In genomic region chr9:35812025-35812602, GRCh38 we compare ENCODE assay signal across 1 cellular context.
TF ChIP-seq lines count a peak whose summit lies in the region.

SPAG8 (minus strand) TSS chr9:35812262; CDS start chr9:35812147, 115 bp downstream.

TF ChIP-seq in HEK293, 187 proteins besides CTCF, POLR2A, EP300 and RAD21 (continued from another document and continues in another):
- TF ChIP-seq, protein P1, sequence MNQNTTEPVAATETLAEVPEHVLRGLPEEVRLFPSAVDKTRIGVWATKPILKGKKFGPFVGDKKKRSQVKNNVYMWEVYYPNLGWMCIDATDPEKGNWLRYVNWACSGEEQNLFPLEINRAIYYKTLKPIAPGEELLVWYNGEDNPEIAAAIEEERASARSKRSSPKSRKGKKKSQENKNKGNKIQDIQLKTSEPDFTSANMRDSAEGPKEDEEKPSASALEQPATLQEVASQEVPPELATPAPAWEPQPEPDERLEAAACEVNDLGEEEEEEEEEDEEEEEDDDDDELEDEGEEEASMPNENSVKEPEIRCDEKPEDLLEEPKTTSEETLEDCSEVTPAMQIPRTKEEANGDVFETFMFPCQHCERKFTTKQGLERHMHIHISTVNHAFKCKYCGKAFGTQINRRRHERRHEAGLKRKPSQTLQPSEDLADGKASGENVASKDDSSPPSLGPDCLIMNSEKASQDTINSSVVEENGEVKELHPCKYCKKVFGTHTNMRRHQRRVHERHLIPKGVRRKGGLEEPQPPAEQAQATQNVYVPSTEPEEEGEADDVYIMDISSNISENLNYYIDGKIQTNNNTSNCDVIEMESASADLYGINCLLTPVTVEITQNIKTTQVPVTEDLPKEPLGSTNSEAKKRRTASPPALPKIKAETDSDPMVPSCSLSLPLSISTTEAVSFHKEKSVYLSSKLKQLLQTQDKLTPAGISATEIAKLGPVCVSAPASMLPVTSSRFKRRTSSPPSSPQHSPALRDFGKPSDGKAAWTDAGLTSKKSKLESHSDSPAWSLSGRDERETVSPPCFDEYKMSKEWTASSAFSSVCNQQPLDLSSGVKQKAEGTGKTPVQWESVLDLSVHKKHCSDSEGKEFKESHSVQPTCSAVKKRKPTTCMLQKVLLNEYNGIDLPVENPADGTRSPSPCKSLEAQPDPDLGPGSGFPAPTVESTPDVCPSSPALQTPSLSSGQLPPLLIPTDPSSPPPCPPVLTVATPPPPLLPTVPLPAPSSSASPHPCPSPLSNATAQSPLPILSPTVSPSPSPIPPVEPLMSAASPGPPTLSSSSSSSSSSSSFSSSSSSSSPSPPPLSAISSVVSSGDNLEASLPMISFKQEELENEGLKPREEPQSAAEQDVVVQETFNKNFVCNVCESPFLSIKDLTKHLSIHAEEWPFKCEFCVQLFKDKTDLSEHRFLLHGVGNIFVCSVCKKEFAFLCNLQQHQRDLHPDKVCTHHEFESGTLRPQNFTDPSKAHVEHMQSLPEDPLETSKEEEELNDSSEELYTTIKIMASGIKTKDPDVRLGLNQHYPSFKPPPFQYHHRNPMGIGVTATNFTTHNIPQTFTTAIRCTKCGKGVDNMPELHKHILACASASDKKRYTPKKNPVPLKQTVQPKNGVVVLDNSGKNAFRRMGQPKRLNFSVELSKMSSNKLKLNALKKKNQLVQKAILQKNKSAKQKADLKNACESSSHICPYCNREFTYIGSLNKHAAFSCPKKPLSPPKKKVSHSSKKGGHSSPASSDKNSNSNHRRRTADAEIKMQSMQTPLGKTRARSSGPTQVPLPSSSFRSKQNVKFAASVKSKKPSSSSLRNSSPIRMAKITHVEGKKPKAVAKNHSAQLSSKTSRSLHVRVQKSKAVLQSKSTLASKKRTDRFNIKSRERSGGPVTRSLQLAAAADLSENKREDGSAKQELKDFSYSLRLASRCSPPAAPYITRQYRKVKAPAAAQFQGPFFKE (tag by site-specific recombination; IDR thresholded peaks at IDR 0.05; ENCODE audit: borderline replicate concordance), result no peak
- no peak for TF ChIP-seq ZBTB7A (tag by site-specific recombination; IDR thresholded peaks at IDR 0.05; ENCODE audit: low read depth)
- TF ChIP-seq ZNF624 (tag by site-specific recombination; IDR thresholded peaks at IDR 0.05), result no peak
- no peak for TF ChIP-seq SETDB1 (IDR thresholded peaks at IDR 0.05; ENCODE audit: insufficient read length, low read length)
- TF ChIP-seq PBX3 (CRISPR knock-in tag; IDR thresholded peaks at IDR 0.05), result no peak
- TF ChIP-seq ZSCAN30 (tag by site-specific recombination; IDR thresholded peaks at IDR 0.05), result peak; percentile 64
- TF ChIP-seq SP2 (tag by site-specific recombination; IDR thresholded peaks at IDR 0.05), result peak; percentile 78
- TF ChIP-seq ZNF394 (tag by site-specific recombination; IDR thresholded peaks at IDR 0.05; ENCODE audit: borderline replicate concordance), result 0 out of 2 replicates have a peak, but pooled peaks have one; percentile 22
- no peak for TF ChIP-seq ZBTB49 (tag by site-specific recombination; IDR thresholded peaks at IDR 0.05; ENCODE audit: low read depth)
- no peak for TF ChIP-seq ZNF473 (tag by site-specific recombination; IDR thresholded peaks at IDR 0.05)
- TF ChIP-seq ZNF169 (tag by site-specific recombination; IDR thresholded peaks at IDR 0.05), result no peak
- no peak for TF ChIP-seq ZNF140 (tag by site-specific recombination; IDR thresholded peaks at IDR 0.05)
- no peak for TF ChIP-seq ZNF677 (tag by site-specific recombination; IDR thresholded peaks at IDR 0.05)
- peak; percentile 47; the same call in 1 of the 2 replicates for TF ChIP-seq KLF8 (tag by site-specific recombination; IDR thresholded peaks at IDR 0.05)
- no peak for TF ChIP-seq AEBP2 (tag by site-specific recombination; IDR thresholded peaks at IDR 0.05; ENCODE audit: borderline replicate concordance)
- TF ChIP-seq ZNF112 (tag by site-specific recombination; IDR thresholded peaks at IDR 0.05), result no peak
- TF ChIP-seq ZNF660 (tag by site-specific recombination; IDR thresholded peaks at IDR 0.05), result peak; percentile 38; the same call in 1 of the 2 replicates
- no peak for TF ChIP-seq ZNF155 (tag by site-specific recombination; IDR thresholded peaks at IDR 0.05)
- no peak for TF ChIP-seq ZSCAN16 (tag by site-specific recombination; IDR thresholded peaks at IDR 0.05)
- TF ChIP-seq ZBTB11 (tag by site-specific recombination; conservative IDR thresholded peaks at IDR 0.05; ENCODE audit: low read depth), result peak; percentile 98
- TF ChIP-seq KLF1 (tag by site-specific recombination; IDR thresholded peaks at IDR 0.05), result no peak; the same call in 1 of the 2 replicates
- no peak for TF ChIP-seq ZNF248 (tag by site-specific recombination; IDR thresholded peaks at IDR 0.05)
- no peak for TF ChIP-seq ZNF292 (tag by site-specific recombination; IDR thresholded peaks at IDR 0.05; ENCODE audit: borderline replicate concordance, low read depth)
- TF ChIP-seq RBAK (tag by site-specific recombination; IDR thresholded peaks at IDR 0.05), result no peak
- TF ChIP-seq ZNF747 (tag by site-specific recombination; IDR thresholded peaks at IDR 0.05), result no peak
- TF ChIP-seq ZBTB21 (tag by site-specific recombination; IDR thresholded peaks at IDR 0.05), result no peak
- TF ChIP-seq ZNF311 (tag by site-specific recombination; IDR thresholded peaks at IDR 0.05; ENCODE audit: borderline replicate concordance), result no peak
- peak; percentile 62; the same call in 1 of the 2 replicates for TF ChIP-seq ZNF2 (tag by site-specific recombination; IDR thresholded peaks at IDR 0.05)
- TF ChIP-seq FEZF1 (tag by site-specific recombination; IDR thresholded peaks at IDR 0.05), result peak; percentile 88
- TF ChIP-seq ZBTB17 (tag by site-specific recombination; IDR thresholded peaks at IDR 0.05), result peak; percentile 82
- TF ChIP-seq ZNF76 (tag by site-specific recombination; IDR thresholded peaks at IDR 0.05; ENCODE audit: borderline replicate concordance, low read depth), result peak; percentile 41; the same call in 1 of the 2 replicates
- no peak for TF ChIP-seq ZNF639 (tag by site-specific recombination; IDR thresholded peaks at IDR 0.05)
- TF ChIP-seq, protein P2, sequence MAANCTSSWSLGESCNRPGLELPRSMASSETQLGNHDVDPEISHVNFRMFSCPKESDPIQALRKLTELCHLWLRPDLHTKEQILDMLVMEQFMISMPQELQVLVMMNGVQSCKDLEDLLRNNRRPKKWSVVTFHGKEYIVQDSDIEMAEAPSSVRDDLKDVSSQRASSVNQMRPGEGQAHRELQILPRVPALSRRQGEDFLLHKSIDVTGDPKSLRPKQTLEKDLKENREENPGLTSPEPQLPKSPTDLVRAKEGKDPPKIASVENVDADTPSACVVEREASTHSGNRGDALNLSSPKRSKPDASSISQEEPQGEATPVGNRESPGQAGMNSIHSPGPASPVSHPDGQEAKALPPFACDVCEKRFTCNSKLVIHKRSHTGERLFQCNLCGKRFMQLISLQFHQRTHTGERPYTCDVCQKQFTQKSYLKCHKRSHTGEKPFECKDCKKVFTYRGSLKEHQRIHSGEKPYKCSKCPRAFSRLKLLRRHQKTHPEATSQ (tag by site-specific recombination; IDR thresholded peaks at IDR 0.05), result no peak
- no peak for TF ChIP-seq MYNN (tag by site-specific recombination; IDR thresholded peaks at IDR 0.05; ENCODE audit: borderline replicate concordance)
- TF ChIP-seq SP7 (tag by site-specific recombination; IDR thresholded peaks at IDR 0.05), result peak; percentile 65
- TF ChIP-seq ZNF335 (tag by site-specific recombination; conservative IDR thresholded peaks at IDR 0.05), result peak; percentile 73
- TF ChIP-seq, protein P3, sequence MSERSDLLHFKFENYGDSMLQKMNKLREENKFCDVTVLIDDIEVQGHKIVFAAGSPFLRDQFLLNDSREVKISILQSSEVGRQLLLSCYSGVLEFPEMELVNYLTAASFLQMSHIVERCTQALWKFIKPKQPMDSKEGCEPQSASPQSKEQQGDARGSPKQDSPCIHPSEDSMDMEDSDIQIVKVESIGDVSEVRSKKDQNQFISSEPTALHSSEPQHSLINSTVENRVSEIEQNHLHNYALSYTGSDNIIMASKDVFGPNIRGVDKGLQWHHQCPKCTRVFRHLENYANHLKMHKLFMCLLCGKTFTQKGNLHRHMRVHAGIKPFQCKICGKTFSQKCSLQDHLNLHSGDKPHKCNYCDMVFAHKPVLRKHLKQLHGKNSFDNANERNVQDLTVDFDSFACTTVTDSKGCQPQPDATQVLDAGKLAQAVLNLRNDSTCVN (tag by site-specific recombination; optimal IDR thresholded peaks at IDR 0.05), result peak; percentile 35
- no peak for TF ChIP-seq ZNF416 (tag by site-specific recombination; IDR thresholded peaks at IDR 0.05)
- TF ChIP-seq ZNF791 (tag by site-specific recombination; IDR thresholded peaks at IDR 0.05), result no peak
- TF ChIP-seq SP3 (tag by site-specific recombination; IDR thresholded peaks at IDR 0.05), result peak; percentile 64
- TF ChIP-seq, protein P4, sequence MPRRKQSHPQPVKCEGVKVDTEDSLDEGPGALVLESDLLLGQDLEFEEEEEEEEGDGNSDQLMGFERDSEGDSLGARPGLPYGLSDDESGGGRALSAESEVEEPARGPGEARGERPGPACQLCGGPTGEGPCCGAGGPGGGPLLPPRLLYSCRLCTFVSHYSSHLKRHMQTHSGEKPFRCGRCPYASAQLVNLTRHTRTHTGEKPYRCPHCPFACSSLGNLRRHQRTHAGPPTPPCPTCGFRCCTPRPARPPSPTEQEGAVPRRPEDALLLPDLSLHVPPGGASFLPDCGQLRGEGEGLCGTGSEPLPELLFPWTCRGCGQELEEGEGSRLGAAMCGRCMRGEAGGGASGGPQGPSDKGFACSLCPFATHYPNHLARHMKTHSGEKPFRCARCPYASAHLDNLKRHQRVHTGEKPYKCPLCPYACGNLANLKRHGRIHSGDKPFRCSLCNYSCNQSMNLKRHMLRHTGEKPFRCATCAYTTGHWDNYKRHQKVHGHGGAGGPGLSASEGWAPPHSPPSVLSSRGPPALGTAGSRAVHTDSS (tag by site-specific recombination; IDR thresholded peaks at IDR 0.05), result no peak
